ENCODE assay signal across 9 cellular contexts in the genomic region with DNA sequence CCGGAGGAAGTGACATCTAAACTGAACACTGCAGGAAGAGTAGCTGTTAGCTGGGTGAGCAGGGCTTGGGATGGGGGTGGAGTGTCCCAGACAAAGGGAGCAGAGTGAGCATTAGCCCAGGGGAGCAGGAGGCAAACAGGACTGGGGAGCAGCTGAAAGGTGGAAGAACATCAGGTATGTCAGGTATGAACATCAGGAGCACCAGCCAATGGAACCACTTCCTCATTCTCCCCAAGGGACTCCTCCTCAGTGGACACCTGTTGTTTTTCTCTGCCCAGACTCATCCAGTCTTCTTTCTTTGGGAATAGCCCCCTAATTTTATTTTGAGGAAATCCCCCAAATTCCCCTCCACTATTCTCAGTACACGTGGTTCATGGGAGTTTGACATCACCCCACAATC.
"Had no signal": no experiment of that assay in that cellular context is flagged by ENCODE, and none has a peak within 500 bp of the region (broad histone marks: within the 10 kb centered on the region; RNA-seq: fewer than 3 reads in every experiment).

No MANE protein-coding gene starts in this region.

- FAIRE-seq: H1, H54, HepG2 had no signal

- H2AFZ ChIP-seq: GM23338 had no signal

- H3K4me3 ChIP-seq: GM23338 had no signal

- H3K27ac ChIP-seq: HL-60 had no signal

- H3K4me2 ChIP-seq: GM23338 had no signal

- ATAC-seq: GM23338, HepG2 had no signal

- DNase-seq: H9, HCEC 1CT, HFFc6, KG1 had no signal
